In the genomic region with DNA sequence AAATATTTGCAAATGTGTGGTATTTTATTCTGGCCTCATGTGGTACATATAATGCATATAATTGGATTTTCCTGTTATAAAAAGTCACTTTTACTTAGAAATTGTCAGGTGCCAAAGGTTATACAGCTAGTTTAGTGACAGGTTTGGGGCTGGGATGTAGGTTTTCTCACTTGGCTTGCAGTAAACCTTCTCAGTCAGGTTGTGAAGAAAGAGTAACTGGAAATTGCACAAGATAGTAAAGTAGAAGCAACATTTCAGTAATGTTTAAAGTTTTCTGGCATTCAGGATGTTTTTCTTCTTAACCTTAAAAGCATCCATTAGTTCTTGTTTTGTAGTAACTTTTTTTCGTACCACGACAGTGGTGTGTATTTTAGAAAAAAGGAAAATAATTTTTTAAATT, we compare ENCODE assay signal across 16 cellular contexts. TPM values are rescaled to one million over a fixed set of nuclear protein-coding genes. Genes with fewer than 3 reads are reported as not detected.
DNase-seq lines count a peak whose midpoint lies in the region; ATAC-seq, FAIRE-seq and TF ChIP-seq lines count a peak whose summit lies in the region.
"Had no signal": no experiment of that assay in that cellular context is flagged by ENCODE, and none has a peak within 500 bp of the region (broad histone marks: within the 10 kb centered on the region; RNA-seq: fewer than 3 reads in every experiment).

No MANE protein-coding gene starts in this region.

- H3K4me3 Mint-ChIP-seq in stimulated activated naive B cell treated with anti-CD40 and anti-IgM and Interleukin-4, amounts not matched to agents 10 μg/mL and 1 μg/mL and 100 μg/mL, for 72 hours: no peak overlapping the region
- H3K4me3 Mint-ChIP-seq in activated CD8-positive, alpha-beta T cell treated with anti-CD3 and anti-CD28 coated beads, Interleukin-2, amount 10 ng/mL, durations not matched to agents 7 days and 5 days: no peak overlapping the region
- H3K4me3 Mint-ChIP-seq: dendritic cell treated with granulocyte-macrophage colony-stimulating factor and Interleukin-4, amounts not matched to agents 40 ng/mL and 50 ng/mL, for 4 days had no signal

- H3K27me3 ChIP-seq in keratinocyte (ENCODE audit: control insufficient read depth, extremely low read depth, insufficient read depth, low read length): no peaks in the 10 kb centered on the region

- TF ChIP-seq CTCF in keratinocyte (optimal IDR thresholded peaks at IDR 0.05 in 1 of 3, IDR thresholded peaks at IDR 0.05 in 1 of 3, conservative IDR thresholded peaks at IDR 0.05 in 1 of 3; ENCODE audit: extremely low read depth in 1 of 3, insufficient read depth in 2 of 3, low read length in 3 of 3): no peak

- peak; percentile 25 for DNase-seq in GM03348 (ENCODE audit: low spot score)
- DNase-seq in SKM-1 treated with dmso at 0.1 percent for 144 hours (lab: John Stamatoyannopoulos, UW; ENCODE audit: unreplicated experiment): peak; percentile 59
- DNase-seq in keratinocyte (ENCODE audit: low read depth, low spot score): no peak
- DNase-seq in stimulated activated naive B cell treated with anti-CD40 and anti-IgM and Interleukin-4, amounts not matched to agents 10 μg/mL and 1 μg/mL and 100 μg/mL, for 72 hours: no peak
- no peak for DNase-seq in activated CD8-positive, alpha-beta T cell treated with anti-CD3 and anti-CD28 coated beads, Interleukin-2, amount 10 ng/mL, durations not matched to agents 7 days and 5 days
- DNase-seq in NCI-H2081 treated with DMSO at 0.1 percent for 48 hours (lab: John Stamatoyannopoulos, UW): no peak
- DNase-seq: amniotic stem cell, Calu3, HCEC 1CT, NCI-H1048, T-helper 1 cell had no signal

- peaks cover 28 to 42% of the 10 kb centered on the region in 2 donors for H3K36me3 Mint-ChIP-seq in stimulated activated naive B cell treated with anti-CD40 and anti-IgM and Interleukin-4, amounts not matched to agents 10 μg/mL and 1 μg/mL and 100 μg/mL, for 72 hours
- peaks cover 15% of the 10 kb centered on the region for H3K36me3 Mint-ChIP-seq in activated CD8-positive, alpha-beta T cell treated with anti-CD3 and anti-CD28 coated beads, Interleukin-2, amount 10 ng/mL, durations not matched to agents 7 days and 5 days (ENCODE audit: low read depth)

- H3K27ac Mint-ChIP-seq in stimulated activated naive B cell treated with anti-CD40 and anti-IgM and Interleukin-4, amounts not matched to agents 10 μg/mL and 1 μg/mL and 100 μg/mL, for 72 hours: peak overlapping the region; percentile 27
- no peak overlapping the region for H3K27ac Mint-ChIP-seq in activated CD8-positive, alpha-beta T cell treated with anti-CD3 and anti-CD28 coated beads, Interleukin-2, amount 10 ng/mL, durations not matched to agents 7 days and 5 days

- POLR2A ChIA-PET in activated CD8-positive, alpha-beta T cell treated with anti-CD3 and anti-CD28 coated beads, Interleukin-2, amount 10 ng/mL, durations not matched to agents 7 days and 5 days (lab: Charles Lee): no interaction called here

- no peak for ATAC-seq in stimulated activated naive B cell treated with anti-CD40 and anti-IgM and Interleukin-4, amounts not matched to agents 10 μg/mL and 1 μg/mL and 100 μg/mL, for 72 hours (replicated peaks)
- ATAC-seq in activated CD8-positive, alpha-beta T cell treated with anti-CD3 and anti-CD28 coated beads, Interleukin-2, amount 10 ng/mL, durations not matched to agents 7 days and 5 days: no peak
- ATAC-seq in GM19324 (IDR thresholded peaks at IDR 0.05; ENCODE audit: low FRiP score, unreplicated experiment): no peak
- ATAC-seq: activated CD4-positive, CD25-positive, alpha-beta regulatory T cell treated with anti-CD3 and anti-CD28 coated beads, Interleukin-2, amount 50 U/mL, for 24 hours; sciatic nerve had no signal

- peak overlapping the region; percentile 29 for H3K27ac ChIP-seq in keratinocyte (ENCODE audit: control insufficient read depth, insufficient read depth, low read length)

- CTCF ChIA-PET in activated CD8-positive, alpha-beta T cell treated with anti-CD3 and anti-CD28 coated beads, Interleukin-2, amount 10 ng/mL, durations not matched to agents 7 days and 5 days (lab: Charles Lee): no interaction called here

- dilution Hi-C loops in keratinocyte (cut with MboI; ENCODE audit: extremely low pct_ligation_motif_present, low sequenced_read_pairs): no loop called here

- H3K4me1 Mint-ChIP-seq in stimulated activated naive B cell treated with anti-CD40 and anti-IgM and Interleukin-4, amounts not matched to agents 10 μg/mL and 1 μg/mL and 100 μg/mL, for 72 hours: peaks cover 36 to 59% of the 10 kb centered on the region in 2 donors
- H3K4me1 Mint-ChIP-seq in activated CD8-positive, alpha-beta T cell treated with anti-CD3 and anti-CD28 coated beads, Interleukin-2, amount 10 ng/mL, durations not matched to agents 7 days and 5 days (ENCODE audit: low read depth): peaks cover 7% of the 10 kb centered on the region

- peak overlapping the region; percentile 90 for H3K4me2 ChIP-seq in keratinocyte (ENCODE audit: control insufficient read depth, extremely low read depth, insufficient read depth, low read depth, low read length)

- H3K9me1 ChIP-seq in keratinocyte (ENCODE audit: control insufficient read depth, extremely low read depth, insufficient read depth, low read length): no peaks in the 10 kb centered on the region

- H2AFZ ChIP-seq in keratinocyte (ENCODE audit: control insufficient read depth, low read length): no peak overlapping the region

- H3K9me3 Mint-ChIP-seq in stimulated activated naive B cell treated with anti-CD40 and anti-IgM and Interleukin-4, amounts not matched to agents 10 μg/mL and 1 μg/mL and 100 μg/mL, for 72 hours: peaks cover 4 to 7% of the 10 kb centered on the region in 2 donors
- peaks cover 2% of the 10 kb centered on the region for H3K9me3 Mint-ChIP-seq in activated CD8-positive, alpha-beta T cell treated with anti-CD3 and anti-CD28 coated beads, Interleukin-2, amount 10 ng/mL, durations not matched to agents 7 days and 5 days (ENCODE audit: insufficient read depth)

- H3K27me3 Mint-ChIP-seq in stimulated activated naive B cell treated with anti-CD40 and anti-IgM and Interleukin-4, amounts not matched to agents 10 μg/mL and 1 μg/mL and 100 μg/mL, for 72 hours: no peaks in the 10 kb centered on the region
- H3K27me3 Mint-ChIP-seq in activated CD8-positive, alpha-beta T cell treated with anti-CD3 and anti-CD28 coated beads, Interleukin-2, amount 10 ng/mL, durations not matched to agents 7 days and 5 days (ENCODE audit: low read depth): no peaks in the 10 kb centered on the region
- H3K27me3 Mint-ChIP-seq: dendritic cell treated with granulocyte-macrophage colony-stimulating factor and Interleukin-4, amounts not matched to agents 40 ng/mL and 50 ng/mL, for 4 days had no signal

- H3K79me2 ChIP-seq in keratinocyte (ENCODE audit: control insufficient read depth, insufficient read depth, low read length): peaks cover 51% of the 10 kb centered on the region

- H3K4me3 ChIP-seq in keratinocyte (ENCODE audit: control insufficient read depth in 2 of 3, extremely low read depth in 1 of 3, insufficient read depth in 2 of 3, low read depth in 1 of 3, low read length in 3 of 3): no peak overlapping the region

- no peak for FAIRE-seq in keratinocyte (lab: Jason Lieb, UNC)
- FAIRE-seq: frontal cortex had no signal

- no peak overlapping the region for H3K9ac ChIP-seq in keratinocyte (ENCODE audit: control insufficient read depth, extremely low read depth, insufficient read depth, low read length)

- H3K36me3 ChIP-seq in keratinocyte (ENCODE audit: control insufficient read depth in 2 of 2, extremely low read depth in 1 of 2, insufficient read depth in 2 of 2, low read length in 2 of 2): no peaks in the 10 kb centered on the region

- no peaks in the 10 kb centered on the region for H4K20me1 ChIP-seq in keratinocyte (ENCODE audit: control insufficient read depth, extremely low read depth, insufficient read depth, low read length)

- H3K9me3 ChIP-seq in keratinocyte (ENCODE audit: control insufficient read depth, low read depth, low read length): no peaks in the 10 kb centered on the region

- H3K4me1 ChIP-seq in keratinocyte (ENCODE audit: control insufficient read depth, extremely low read depth, insufficient read depth, low read length): peaks cover 20% of the 10 kb centered on the region

RNA-seq across cellular contexts. Expression of a gene that starts 53.9 kb away (rescaled TPM):
- polyA plus RNA-seq in keratinocyte: 17.9 to 29.9 TPM (median 27.4 TPM) in 3 replicates
- 74.0 TPM for polyA plus RNA-seq in keratinocyte (2011; ENCODE audit: low read depth)
- polyA plus RNA-seq in keratinocyte (2011; cell fraction: cytosol; rRNA removed): 13.1 and 20.3 TPM in 2 replicates
- polyA plus RNA-seq in keratinocyte (2011; cell fraction: nucleus; rRNA removed): 45.8 and 49.1 TPM in 2 replicates
- 10.3 and 21.1 TPM in 2 replicates for polyA plus RNA-seq in keratinocyte (2012; ENCODE audit: low replicate concordance)
- polyA minus RNA-seq in keratinocyte: 25.1 to 36.2 TPM (median 35.7 TPM) in 3 replicates
- 22.4 TPM for polyA minus RNA-seq in keratinocyte (2011; cell fraction: cytosol; rRNA and poly(A)+ RNA removed)
- 32.7 and 55.1 TPM in 2 replicates for polyA minus RNA-seq in keratinocyte (2011; cell fraction: nucleus; rRNA and poly(A)+ RNA removed)
- 10 to 100 TPM; 26.7 to 27.0 TPM for total RNA-seq in activated CD8-positive, alpha-beta T cell treated with anti-CD3 and anti-CD28 coated beads, Interleukin-2, amount 10 ng/mL, durations not matched to agents 7 days and 5 days

Comparison
In these comparisons a context has a peak if more than half of its experiments do, and no peak if none do; other contexts are left out.
1. DNase-seq: peak in GM03348 (single experiment) and SKM-1 treated with dmso at 0.1 percent for 144 hours (single experiment); none in keratinocyte (single experiment), stimulated activated naive B cell treated with anti-CD40 and anti-IgM and Interleukin-4, amounts not matched to agents 10 μg/mL and 1 μg/mL and 100 μg/mL, for 72 hours (single experiment), activated CD8-positive, alpha-beta T cell treated with anti-CD3 and anti-CD28 coated beads, Interleukin-2, amount 10 ng/mL, durations not matched to agents 7 days and 5 days (single experiment) and NCI-H2081 treated with DMSO at 0.1 percent for 48 hours (single experiment).